18 cellular contexts compared by ENCODE assay signal in genomic region chr3:117788499-117788898, GRCh38.
"Had no signal": no experiment of that assay in that cellular context is flagged by ENCODE, and none has a peak within 500 bp of the region (broad histone marks: within the 10 kb centered on the region; RNA-seq: fewer than 3 reads in every experiment).

No MANE protein-coding gene starts in this region.

- H3K27ac ChIP-seq: breast epithelium, gastrocnemius medialis, right atrium auricular region, thyroid gland had no signal

- H3K27me3 ChIP-seq: breast epithelium, gastrocnemius medialis, right atrium auricular region, thyroid gland had no signal

- H3K9me3 Mint-ChIP-seq: activated B cell treated with CpG ODN at 0.5 μM for 24 hours; activated CD4-positive, alpha-beta T cell treated with anti-CD3 and anti-CD28 coated beads, Interleukin-2, amount 10 ng/mL, durations not matched to agents 7 days and 5 days; activated T-helper 1 cell treated with anti-CD3 and anti-CD28 coated beads, Interleukin-12 subunit alpha, Interleukin-12 subunit beta, Interleukin-2, Interleukin-4 antibody, amounts not matched to agents 30 ng/mL and 10 ng/mL and 1 ng/mL, durations not matched to agents 14 hours and 24 hours and 36 hours; dendritic cell treated with granulocyte-macrophage colony-stimulating factor and Interleukin-4, amounts not matched to agents 40 ng/mL and 50 ng/mL, for 4 days; stimulated activated naive B cell treated with anti-CD40 and anti-IgM and Interleukin-4, amounts not matched to agents 10 μg/mL and 1 μg/mL and 100 μg/mL, for 72 hours had no signal

- ATAC-seq: gastrocnemius medialis; natural killer cell treated with Interleukin-12 subunit alpha and Interleukin-12 subunit beta and Interleukin-15 and Interleukin-18, amount 100 ng/mL, for 72 hours; T-helper 17 cell had no signal

- H3K4me3 Mint-ChIP-seq: activated B cell treated with CpG ODN at 0.5 μM for 24 hours; activated CD4-positive, alpha-beta T cell treated with anti-CD3 and anti-CD28 coated beads, Interleukin-2, amount 10 ng/mL, durations not matched to agents 7 days and 5 days; activated naive CD8-positive, alpha-beta T cell treated with anti-CD3 and anti-CD28 coated beads, Interleukin-2, amount 10 ng/mL, durations not matched to agents 7 days and 5 days; activated T-helper 1 cell treated with anti-CD3 and anti-CD28 coated beads, Interleukin-12 subunit alpha, Interleukin-12 subunit beta, Interleukin-2, Interleukin-4 antibody, amounts not matched to agents 30 ng/mL and 10 ng/mL and 1 ng/mL, durations not matched to agents 14 hours and 24 hours and 36 hours; dendritic cell treated with granulocyte-macrophage colony-stimulating factor and Interleukin-4, amounts not matched to agents 40 ng/mL and 50 ng/mL, for 4 days; natural killer cell treated with Interleukin-12 subunit alpha and Interleukin-12 subunit beta and Interleukin-15 and Interleukin-18, amount 100 ng/mL, for 72 hours; stimulated activated naive B cell treated with anti-CD40 and anti-IgM and Interleukin-4, amounts not matched to agents 10 μg/mL and 1 μg/mL and 100 μg/mL, for 72 hours; T-helper 17 cell had no signal

- H3K36me3 Mint-ChIP-seq: activated naive CD8-positive, alpha-beta T cell treated with anti-CD3 and anti-CD28 coated beads, Interleukin-2, amount 10 ng/mL, durations not matched to agents 7 days and 5 days; natural killer cell treated with Interleukin-12 subunit alpha and Interleukin-12 subunit beta and Interleukin-15 and Interleukin-18, amount 100 ng/mL, for 72 hours; stimulated activated naive B cell treated with anti-CD40 and anti-IgM and Interleukin-4, amounts not matched to agents 10 μg/mL and 1 μg/mL and 100 μg/mL, for 72 hours had no signal

- H3K4me1 ChIP-seq: breast epithelium, gastrocnemius medialis, right atrium auricular region, thyroid gland had no signal

- H3K27ac Mint-ChIP-seq: activated B cell treated with CpG ODN at 0.5 μM for 24 hours; activated CD4-positive, alpha-beta T cell treated with anti-CD3 and anti-CD28 coated beads, Interleukin-2, amount 10 ng/mL, durations not matched to agents 7 days and 5 days; activated naive CD8-positive, alpha-beta T cell treated with anti-CD3 and anti-CD28 coated beads, Interleukin-2, amount 10 ng/mL, durations not matched to agents 7 days and 5 days; activated T-helper 1 cell treated with anti-CD3 and anti-CD28 coated beads, Interleukin-12 subunit alpha, Interleukin-12 subunit beta, Interleukin-2, Interleukin-4 antibody, amounts not matched to agents 30 ng/mL and 10 ng/mL and 1 ng/mL, durations not matched to agents 14 hours and 24 hours and 36 hours; dendritic cell treated with granulocyte-macrophage colony-stimulating factor and Interleukin-4, amounts not matched to agents 40 ng/mL and 50 ng/mL, for 4 days; natural killer cell treated with Interleukin-12 subunit alpha and Interleukin-12 subunit beta and Interleukin-15 and Interleukin-18, amount 100 ng/mL, for 72 hours; progenitor cell of endocrine pancreas; stimulated activated naive B cell treated with anti-CD40 and anti-IgM and Interleukin-4, amounts not matched to agents 10 μg/mL and 1 μg/mL and 100 μg/mL, for 72 hours; T-helper 17 cell had no signal

- H3K9me3 ChIP-seq: breast epithelium, gastrocnemius medialis, right atrium auricular region, thyroid gland had no signal

- H3K27me3 Mint-ChIP-seq: activated B cell treated with CpG ODN at 0.5 μM for 24 hours; activated CD4-positive, alpha-beta T cell treated with anti-CD3 and anti-CD28 coated beads, Interleukin-2, amount 10 ng/mL, durations not matched to agents 7 days and 5 days; activated naive CD8-positive, alpha-beta T cell treated with anti-CD3 and anti-CD28 coated beads, Interleukin-2, amount 10 ng/mL, durations not matched to agents 7 days and 5 days; dendritic cell treated with granulocyte-macrophage colony-stimulating factor and Interleukin-4, amounts not matched to agents 40 ng/mL and 50 ng/mL, for 4 days; natural killer cell treated with Interleukin-12 subunit alpha and Interleukin-12 subunit beta and Interleukin-15 and Interleukin-18, amount 100 ng/mL, for 72 hours; progenitor cell of endocrine pancreas; stimulated activated naive B cell treated with anti-CD40 and anti-IgM and Interleukin-4, amounts not matched to agents 10 μg/mL and 1 μg/mL and 100 μg/mL, for 72 hours; T-helper 17 cell had no signal

- H3K36me3 ChIP-seq: breast epithelium, gastrocnemius medialis, right atrium auricular region, thyroid gland had no signal

- H3K4me3 ChIP-seq: breast epithelium, gastrocnemius medialis, right atrium auricular region, thyroid gland had no signal

- H3K4me1 Mint-ChIP-seq: activated B cell treated with CpG ODN at 0.5 μM for 24 hours; activated CD4-positive, alpha-beta T cell treated with anti-CD3 and anti-CD28 coated beads, Interleukin-2, amount 10 ng/mL, durations not matched to agents 7 days and 5 days; activated naive CD8-positive, alpha-beta T cell treated with anti-CD3 and anti-CD28 coated beads, Interleukin-2, amount 10 ng/mL, durations not matched to agents 7 days and 5 days; stimulated activated naive B cell treated with anti-CD40 and anti-IgM and Interleukin-4, amounts not matched to agents 10 μg/mL and 1 μg/mL and 100 μg/mL, for 72 hours; T-helper 17 cell had no signal

- DNase-seq: activated B cell treated with CpG ODN at 0.5 μM for 24 hours; activated CD4-positive, alpha-beta T cell treated with anti-CD3 and anti-CD28 coated beads, Interleukin-2, amount 10 ng/mL, durations not matched to agents 7 days and 5 days; activated naive CD8-positive, alpha-beta T cell treated with anti-CD3 and anti-CD28 coated beads, Interleukin-2, amount 10 ng/mL, durations not matched to agents 7 days and 5 days; cerebellar nuclear complex; effector memory CD4-positive, alpha-beta T cell; gastrocnemius medialis; occipital lobe; stimulated activated CD4-positive, alpha-beta T cell treated with anti-CD3 and anti-CD28 coated beads, Interleukin-15, amount 100 ng/mL, for 24 hours; stimulated activated CD4-positive, alpha-beta T cell treated with anti-CD3 and anti-CD28 coated beads, Interleukin-4, amount 100 ng/mL, for 1 hour; stimulated activated naive B cell treated with anti-CD40 and anti-IgM and Interleukin-4, amounts not matched to agents 10 μg/mL and 1 μg/mL and 100 μg/mL, for 72 hours; T-helper 17 cell had no signal
